24 cellular contexts compared by ENCODE assay signal in genomic region chrX:64350047-64350446, GRCh38. TPM values are rescaled to one million over a fixed set of nuclear protein-coding genes. Genes with fewer than 3 reads are reported as not detected.
A peak's percentile ranks its signal among the peaks of the same experiment; 100 is the strongest.
DNase-seq lines count a peak whose midpoint lies in the region; ATAC-seq, FAIRE-seq and TF ChIP-seq lines count a peak whose summit lies in the region.
"Had no signal": no experiment of that assay in that cellular context is flagged by ENCODE, and none has a peak within 500 bp of the region (broad histone marks: within the 10 kb centered on the region; RNA-seq: fewer than 3 reads in every experiment).

No MANE protein-coding gene starts in this region.

- no peak overlapping the region for H2AFZ ChIP-seq in neural progenitor cell (replicated peaks)
- H2AFZ ChIP-seq: GM23248 had no signal

- H3F3A ChIP-seq in neural progenitor cell (ENCODE audit: low read depth) = no peaks in the 10 kb centered on the region

- H3K27me3 Mint-ChIP-seq in central memory CD8-positive, alpha-beta T cell = no peaks in the 10 kb centered on the region
- peaks cover 0 to 4% (median 1%) of the 10 kb centered on the region in 3 donors for H3K27me3 Mint-ChIP-seq in immature natural killer cell (ENCODE audit: low read depth in 3 of 3)
- H3K27me3 Mint-ChIP-seq in neural progenitor cell (ENCODE audit: insufficient read depth, low read depth) = no peaks in the 10 kb centered on the region
- H3K27me3 Mint-ChIP-seq: B cell; CD4-positive, CD25-positive, alpha-beta regulatory T cell had no signal

- H3K27ac Mint-ChIP-seq in central memory CD8-positive, alpha-beta T cell (ENCODE audit: low read depth) = peak overlapping the region; percentile 60
- peak overlapping the region; percentile 26 to 83 (median 68) for H3K27ac Mint-ChIP-seq in immature natural killer cell
- H3K27ac Mint-ChIP-seq in neural progenitor cell = no peak overlapping the region
- H3K27ac Mint-ChIP-seq: B cell; CD4-positive, CD25-positive, alpha-beta regulatory T cell; CD8-positive, alpha-beta T cell had no signal

- H3K4me2 ChIP-seq in neural progenitor cell = no peak overlapping the region
- H3K4me2 ChIP-seq: BLaER1 had no signal

- TF ChIP-seq EP300 in suprapubic skin (IDR thresholded peaks at IDR 0.05) = no peak

- TF ChIP-seq POLR2A in suprapubic skin (IDR thresholded peaks at IDR 0.05) = no peak

- no peaks in the 10 kb centered on the region for H3K79me2 ChIP-seq in neural progenitor cell (ENCODE audit: low read depth)

- H3K9me3 Mint-ChIP-seq in central memory CD8-positive, alpha-beta T cell = no peaks in the 10 kb centered on the region
- H3K9me3 Mint-ChIP-seq in immature natural killer cell (no peaks in the 10 kb centered on the region), neural progenitor cell (no peaks in the 10 kb centered on the region)
- H3K9me3 Mint-ChIP-seq: CD8-positive, alpha-beta T cell had no signal

- H3K36me3 ChIP-seq in pancreas (no peaks in the 10 kb centered on the region), suprapubic skin (no peaks in the 10 kb centered on the region), neural progenitor cell (no peaks in the 10 kb centered on the region)

- peaks cover 7% of the 10 kb centered on the region for H3K4me1 Mint-ChIP-seq in central memory CD8-positive, alpha-beta T cell
- H3K4me1 Mint-ChIP-seq in immature natural killer cell (peaks cover 25 to 33% of the 10 kb centered on the region in 2 donors), neural progenitor cell (no peaks in the 10 kb centered on the region)
- H3K4me1 Mint-ChIP-seq: B cell had no signal

- intact Hi-C loops in pancreas (cut with DNase I) = no loop called here
- intact Hi-C loops in Right ventricle myocardium inferior (cut with DNase I) = no loop called here

- H3K27me3 ChIP-seq in pancreas (no peaks in the 10 kb centered on the region), suprapubic skin (no peaks in the 10 kb centered on the region), neural progenitor cell (no peaks in the 10 kb centered on the region)
- H3K27me3 ChIP-seq: BLaER1 had no signal

- no peak overlapping the region for H3K4me3 Mint-ChIP-seq in central memory CD8-positive, alpha-beta T cell
- H3K4me3 Mint-ChIP-seq in immature natural killer cell (peak overlapping the region in 4 of 5 donors; percentile 19 to 51 (median 46)), neural progenitor cell (no peak overlapping the region)
- H3K4me3 Mint-ChIP-seq: B cell; CD4-positive, CD25-positive, alpha-beta regulatory T cell; CD8-positive, alpha-beta T cell had no signal

- TF ChIP-seq CTCF in pancreas (IDR thresholded peaks at IDR 0.05) (no peak), suprapubic skin (IDR thresholded peaks at IDR 0.05) (no peak), neural progenitor cell (IDR thresholded peaks at IDR 0.05) (no peak)

- no peaks in the 10 kb centered on the region for H4K20me1 ChIP-seq in neural progenitor cell (ENCODE audit: low read depth)
- H4K20me1 ChIP-seq: BLaER1 had no signal

- no peak overlapping the region for H3K27ac ChIP-seq in pancreas
- H3K27ac ChIP-seq in suprapubic skin = no peak overlapping the region
- H3K27ac ChIP-seq in neural progenitor cell = no peak overlapping the region
- H3K27ac ChIP-seq: BLaER1, C4-2B, GM23248 had no signal

- 54 to 81% methylated on average over 4 of the region's 4 CpGs for WGBS in pancreas, 2 donors
- WGBS in suprapubic skin = 64% methylated on average over 4 of the region's 4 CpGs

- H3K9ac ChIP-seq in neural progenitor cell = no peak overlapping the region
- H3K9ac ChIP-seq: BLaER1, GM23248 had no signal

- H3K36me3 Mint-ChIP-seq in central memory CD8-positive, alpha-beta T cell (ENCODE audit: insufficient read depth) = peaks cover 11% of the 10 kb centered on the region
- peaks cover 0 to 26% (median 18%) of the 10 kb centered on the region in 3 donors for H3K36me3 Mint-ChIP-seq in immature natural killer cell
- H3K36me3 Mint-ChIP-seq in neural progenitor cell = peaks cover 3% of the 10 kb centered on the region

- FAIRE-seq in pancreas (lab: Jason Lieb, UNC) = peak; percentile 60
- FAIRE-seq: GM12878, GM19239, H1 had no signal

- H3K4me3 ChIP-seq in pancreas (no peak overlapping the region), suprapubic skin (no peak overlapping the region), neural progenitor cell (no peak overlapping the region)
- H3K4me3 ChIP-seq: BLaER1, GM12878, GM23248 had no signal

- no peak for DNase-seq in central memory CD8-positive, alpha-beta T cell (ENCODE audit: low spot score in 2 of 2)
- DNase-seq in immature natural killer cell = peak in 1 of 3 donors; percentile 11
- no peak for DNase-seq in pancreas
- no peak for DNase-seq in suprapubic skin (ENCODE audit: low spot score in 2 of 2)
- no peak for DNase-seq in Right ventricle myocardium inferior (ENCODE audit: missing footprints)
- no peak for DNase-seq in neural progenitor cell (ENCODE audit: low spot score)
- DNase-seq: Caco-2; CD4-positive, CD25-positive, alpha-beta regulatory T cell; CD8-positive, alpha-beta T cell; DMS 273 treated with DMSO at 0.1 percent for 48 hours; DMS79; EL; GDM1; GM23248; H7; HCEC 1CT had no signal

- peak; percentile 52 for ATAC-seq in central memory CD8-positive, alpha-beta T cell (replicated peaks; ENCODE audit: extremely low read depth, poor library complexity, severe bottlenecking)
- ATAC-seq in pancreas = no peak
- ATAC-seq in Right ventricle myocardium inferior = no peak
- ATAC-seq: CD8-positive, alpha-beta T cell; GM12878 had no signal

- H3K4me1 ChIP-seq in pancreas (no peaks in the 10 kb centered on the region), suprapubic skin (no peaks in the 10 kb centered on the region), neural progenitor cell (no peaks in the 10 kb centered on the region)
- H3K4me1 ChIP-seq: BLaER1, Caco-2 had no signal

- no peaks in the 10 kb centered on the region for H3K9me3 ChIP-seq in pancreas
- H3K9me3 ChIP-seq in suprapubic skin = no peaks in the 10 kb centered on the region
- H3K9me3 ChIP-seq in neural progenitor cell (ENCODE audit: low read depth) = no peaks in the 10 kb centered on the region
- H3K9me3 ChIP-seq: BLaER1, Caco-2 had no signal

RNA-seq across cellular contexts. Expression of gene MTMR8, which starts 45.2 kb away (rescaled TPM):
- polyA plus RNA-seq in immature natural killer cell (1 to 10 TPM; 2.8 to 3.8 (median 3.6) TPM), pancreas (under 1 TPM; 0.35 to 0.99 TPM)
- total RNA-seq in pancreas (1 to 10 TPM in 5 of 6 donors, under 1 TPM in 1; 0.91 to 1.7 (median 1.3) TPM), suprapubic skin (1 to 10 TPM in 3 of 4 donors, under 1 TPM in 1; 0.42 to 2.3 (median 1.3) TPM), Right ventricle myocardium inferior (0.41 TPM), neural progenitor cell (ENCODE audit: low replicate concordance) (0.50 and 0.51 TPM in 2 replicates)
- total RNA-seq: A172, A673, GM23248 had no signal

Comparison
In these comparisons a context has a peak if more than half of its experiments do, and no peak if none do; other contexts are left out.
1. H3K4me3 Mint-ChIP-seq: peak in immature natural killer cell (4 of 5); none in central memory CD8-positive, alpha-beta T cell (single experiment) and neural progenitor cell (single experiment).